18 cellular contexts compared by ENCODE assay signal in genomic region chr18:74376523-74376922, GRCh38.
DNase-seq lines count a peak whose midpoint lies in the region; ATAC-seq and TF ChIP-seq lines count a peak whose summit lies in the region.
"Had no signal": no experiment of that assay in that cellular context is flagged by ENCODE, and none has a peak within 500 bp of the region (broad histone marks: within the 10 kb centered on the region; RNA-seq: fewer than 3 reads in every experiment).

No MANE protein-coding gene starts in this region.

- no peak overlapping the region for H3K4me3 ChIP-seq in CD8-positive, alpha-beta T cell (ENCODE audit: low read depth, low read length)
- H3K4me3 ChIP-seq in colonic mucosa (no peak overlapping the region), dorsolateral prefrontal cortex (no peak overlapping the region)

- CTCF ChIA-PET in activated CD8-positive, alpha-beta memory T cell treated with anti-CD3 and anti-CD28 coated beads, Interleukin-2, amount 10 ng/mL, durations not matched to agents 7 days and 5 days (lab: Charles Lee): interaction anchor here (0.7 kb wide), 1 partner anchor 172 kb away, joined by 3 read pairs; no protein-coding TSS in a partner anchor
- CTCF ChIA-PET in CD8-positive, alpha-beta T cell (lab: Charles Lee): interaction anchor here (2.6 to 3.9 kb wide), 3 partner anchors 10 to 117 kb away, joined by 8 to 26 read pairs (median 24); no protein-coding TSS in a partner anchor

- no peak overlapping the region for H3K9ac ChIP-seq in colonic mucosa (ENCODE audit: low read depth in 2 of 2, low read length in 2 of 2)

- TF ChIP-seq CTCF in CD8-positive, alpha-beta T cell (IDR thresholded peaks at IDR 0.05): no peak
- TF ChIP-seq CTCF in colonic mucosa (IDR thresholded peaks at IDR 0.05) (no peak), neural crest cell (conservative IDR thresholded peaks at IDR 0.05) (no peak), dorsolateral prefrontal cortex (IDR thresholded peaks at IDR 0.05 in 54 of 56, conservative IDR thresholded peaks at IDR 0.05 in 2 of 56; ENCODE audit: low read depth in 1 of 56, partially characterized antibody in 56 of 56) (no peak)

- H3K9me3 Mint-ChIP-seq in activated CD8-positive, alpha-beta memory T cell treated with anti-CD3 and anti-CD28 coated beads, Interleukin-2, amount 10 ng/mL, durations not matched to agents 7 days and 5 days (ENCODE audit: low read depth): no peaks in the 10 kb centered on the region
- peaks cover 3% of the 10 kb centered on the region for H3K9me3 Mint-ChIP-seq in CD8-positive, alpha-beta T cell
- H3K9me3 Mint-ChIP-seq in neural crest cell: no peaks in the 10 kb centered on the region
- H3K9me3 Mint-ChIP-seq: HFFc6 had no signal

- H3K4me1 ChIP-seq in CD8-positive, alpha-beta T cell (ENCODE audit: insufficient read depth, low read length): peaks cover 69% of the 10 kb centered on the region
- no peaks in the 10 kb centered on the region for H3K4me1 ChIP-seq in colonic mucosa
- H3K4me1 ChIP-seq: BE2C had no signal

- intact Hi-C loops in CD8-positive, alpha-beta T cell (cut with DNase I, micrococcal nuclease): loop anchor here in 1 of 2 experiments (10.0 kb wide), 1 partner anchor 838 kb away; the partner anchor contains the start of gene TSHZ1
- intact Hi-C loops in colonic mucosa (cut with DNase I): no loop called here
- intact Hi-C loops in dorsolateral prefrontal cortex (cut with DNase I): no loop called here

- no peak overlapping the region for H3K27ac Mint-ChIP-seq in activated CD8-positive, alpha-beta memory T cell treated with anti-CD3 and anti-CD28 coated beads, Interleukin-2, amount 10 ng/mL, durations not matched to agents 7 days and 5 days
- H3K27ac Mint-ChIP-seq in CD8-positive, alpha-beta T cell: peak overlapping the region; percentile 38
- peak overlapping the region; percentile 7 for H3K27ac Mint-ChIP-seq in neural crest cell (ENCODE audit: unreplicated experiment)
- H3K27ac Mint-ChIP-seq: HFFc6 had no signal

- peak; percentile 32 for DNase-seq in activated CD8-positive, alpha-beta memory T cell treated with anti-CD3 and anti-CD28 coated beads, Interleukin-2, amount 10 ng/mL, durations not matched to agents 7 days and 5 days
- no peak for DNase-seq in activated CD8-positive, alpha-beta memory T cell treated with anti-CD3 and anti-CD28 coated beads, Interleukin-2, amount 50 U/mL, for 48 hours
- no peak for DNase-seq in CD8-positive, alpha-beta T cell
- peak; percentile 10 for DNase-seq in colonic mucosa
- no peak for DNase-seq in neural crest cell (ENCODE audit: low read depth, low spot score)
- DNase-seq in dorsolateral prefrontal cortex: no peak
- no peak for DNase-seq in MV-4-11 (lab: John Stamatoyannopoulos, UW)
- DNase-seq: BE2C, DND-41, KBM-7, NCI-H1105 treated with DMSO at 0.1 percent for 48 hours, NCI-H1694, NCI-H510A, NCI-H774, Right ventricle myocardium superior had no signal

- no peak overlapping the region for H3K27ac ChIP-seq in CD8-positive, alpha-beta T cell (ENCODE audit: low read depth, low read length)
- H3K27ac ChIP-seq in colonic mucosa (no peak overlapping the region), dorsolateral prefrontal cortex (no peak overlapping the region)

- no peak for ATAC-seq in activated CD8-positive, alpha-beta memory T cell treated with anti-CD3 and anti-CD28 coated beads, Interleukin-2, amount 10 ng/mL, durations not matched to agents 7 days and 5 days
- no peak for ATAC-seq in CD8-positive, alpha-beta T cell
- ATAC-seq in HG03565 (IDR thresholded peaks at IDR 0.05; ENCODE audit: unreplicated experiment): no peak
- ATAC-seq: HepG2 had no signal

- H3K36me3 ChIP-seq in CD8-positive, alpha-beta T cell (ENCODE audit: insufficient read depth, low read length): no peaks in the 10 kb centered on the region
- no peaks in the 10 kb centered on the region for H3K36me3 ChIP-seq in colonic mucosa
- H3K36me3 ChIP-seq: BE2C had no signal

- POLR2A ChIA-PET in CD8-positive, alpha-beta T cell (lab: Charles Lee): interaction anchor here (4.2 kb wide), 1 partner anchor 13 kb away, joined by 15 read pairs; no protein-coding TSS in a partner anchor

- H3K4me3 Mint-ChIP-seq in activated CD8-positive, alpha-beta memory T cell treated with anti-CD3 and anti-CD28 coated beads, Interleukin-2, amount 10 ng/mL, durations not matched to agents 7 days and 5 days: no peak overlapping the region
- H3K4me3 Mint-ChIP-seq in CD8-positive, alpha-beta T cell: no peak overlapping the region
- no peak overlapping the region for H3K4me3 Mint-ChIP-seq in neural crest cell
- H3K4me3 Mint-ChIP-seq: HFFc6 had no signal

- no peaks in the 10 kb centered on the region for H3K27me3 ChIP-seq in CD8-positive, alpha-beta T cell (ENCODE audit: insufficient read depth, low read length)
- H3K27me3 ChIP-seq in colonic mucosa: no peaks in the 10 kb centered on the region
- H3K27me3 ChIP-seq in dorsolateral prefrontal cortex: peaks cover 0 to under 1% (median 0%) of the 10 kb centered on the region in 45 donors
- H3K27me3 ChIP-seq: BE2C had no signal

- no peaks in the 10 kb centered on the region for H3K36me3 Mint-ChIP-seq in activated CD8-positive, alpha-beta memory T cell treated with anti-CD3 and anti-CD28 coated beads, Interleukin-2, amount 10 ng/mL, durations not matched to agents 7 days and 5 days
- H3K36me3 Mint-ChIP-seq in CD8-positive, alpha-beta T cell: no peaks in the 10 kb centered on the region
- no peaks in the 10 kb centered on the region for H3K36me3 Mint-ChIP-seq in neural crest cell (ENCODE audit: low read depth)

- peaks cover 7% of the 10 kb centered on the region for H3K27me3 Mint-ChIP-seq in activated CD8-positive, alpha-beta memory T cell treated with anti-CD3 and anti-CD28 coated beads, Interleukin-2, amount 10 ng/mL, durations not matched to agents 7 days and 5 days
- no peaks in the 10 kb centered on the region for H3K27me3 Mint-ChIP-seq in CD8-positive, alpha-beta T cell (ENCODE audit: low read depth)
- H3K27me3 Mint-ChIP-seq in neural crest cell (ENCODE audit: low read depth): peaks cover 3% of the 10 kb centered on the region

- peaks cover 33% of the 10 kb centered on the region for H3K4me1 Mint-ChIP-seq in activated CD8-positive, alpha-beta memory T cell treated with anti-CD3 and anti-CD28 coated beads, Interleukin-2, amount 10 ng/mL, durations not matched to agents 7 days and 5 days
- peaks cover 70% of the 10 kb centered on the region for H3K4me1 Mint-ChIP-seq in CD8-positive, alpha-beta T cell (ENCODE audit: low read depth)
- peaks cover 5% of the 10 kb centered on the region for H3K4me1 Mint-ChIP-seq in neural crest cell

- no peaks in the 10 kb centered on the region for H3K9me3 ChIP-seq in CD8-positive, alpha-beta T cell (ENCODE audit: low read length)
- no peaks in the 10 kb centered on the region for H3K9me3 ChIP-seq in colonic mucosa
- H3K9me3 ChIP-seq: BE2C had no signal

Comparison
In these comparisons a context has a peak if more than half of its experiments do, and no peak if none do; other contexts are left out.
1. DNase-seq: peak in activated CD8-positive, alpha-beta memory T cell treated with anti-CD3 and anti-CD28 coated beads, Interleukin-2, amount 10 ng/mL, durations not matched to agents 7 days and 5 days (single experiment) and colonic mucosa (single experiment); none in activated CD8-positive, alpha-beta memory T cell treated with anti-CD3 and anti-CD28 coated beads, Interleukin-2, amount 50 U/mL, for 48 hours (single experiment), CD8-positive, alpha-beta T cell (0 of 7), neural crest cell (single experiment), dorsolateral prefrontal cortex (0 of 10) and MV-4-11 (single experiment).